Comparison of ENCODE assay signal across 23 cellular contexts in the genomic region with DNA sequence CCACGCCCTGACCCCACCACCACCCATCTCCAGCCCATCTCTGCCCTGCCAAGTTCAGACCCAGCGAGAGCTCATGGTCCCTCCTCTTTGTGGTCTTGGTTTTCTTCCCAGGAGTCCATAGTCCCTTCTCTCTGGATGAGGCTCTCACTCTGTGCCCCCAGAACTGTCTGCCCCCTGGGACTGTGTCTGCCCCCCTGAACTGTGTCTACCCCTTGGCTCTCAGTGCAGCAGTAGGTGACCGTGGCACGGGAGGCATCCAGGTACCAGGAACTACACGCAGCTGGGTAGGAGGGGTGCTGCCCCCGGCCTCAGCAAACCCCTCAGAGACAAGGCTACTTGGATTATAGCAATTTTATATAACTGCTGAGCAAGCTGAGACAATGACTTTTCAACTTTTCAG. TPM values are rescaled to one million over a fixed set of nuclear protein-coding genes. Genes with fewer than 3 reads are reported as not detected.
"Had no signal": no experiment of that assay in that cellular context is flagged by ENCODE, and none has a peak within 500 bp of the region (broad histone marks: within the 10 kb centered on the region; RNA-seq: fewer than 3 reads in every experiment).

No MANE protein-coding gene starts in this region.

- H3K9me2 ChIP-seq: SK-N-SH had no signal

- H3K4me2 ChIP-seq: SK-N-SH had no signal

- DNase-seq: IMR-90, Kasumi-1, KG1, MM.1S, NCI-H1092 treated with DMSO at 0.1 percent for 48 hours, NCI-H1436, NCI-H187, NCI-H2029, NCI-H2081 treated with DMSO at 0.1 percent for 48 hours, NCI-H2171, NCI-H226, NCI-H446, NCI-H510A, NCI-H524 treated with DMSO at 0.1 percent for 48 hours, NCI-H69, NCI-H774, SHP77, SK-N-SH had no signal

- H3K27ac ChIP-seq: RWPE1 had no signal

- H3K9me3 ChIP-seq: SK-N-SH had no signal

- ATAC-seq: HepG2 had no signal

- H3K9ac ChIP-seq: SK-N-SH had no signal

RNA-seq across cellular contexts. Expression of a gene that starts 23.6 kb away (rescaled TPM):
- total RNA-seq: HT1080, IMR-90, M059J, SK-MEL-5 had no signal
- polyA plus RNA-seq: IMR-90 had no signal
